In genomic region chr16:67241008-67241900, GRCh38 we compare ENCODE assay signal across 8 cellular contexts. TPM values are rescaled to one million over a fixed set of nuclear protein-coding genes. Genes with fewer than 3 reads are reported as not detected.
DNase-seq lines count a peak whose midpoint lies in the region; ATAC-seq and TF ChIP-seq lines count a peak whose summit lies in the region.

No MANE protein-coding gene starts in this region.

- no peak overlapping the region for H3K4me3 ChIP-seq in BJ (ENCODE audit: low read depth, low read length)

- no peaks in the 10 kb centered on the region for H3K27me3 ChIP-seq in BJ (ENCODE audit: control insufficient read depth, insufficient read depth, low read length)

- CTCF ChIA-PET in BJ (lab: Yijun Ruan, JAX): interaction anchor here (0.6 to 1.8 kb wide), 4 partner anchors 9 to 132 kb away, joined by 3 to 7 read pairs (median 6); partner anchors contain the start of gene TMEM208

- peaks cover 22% of the 10 kb centered on the region for H3K36me3 ChIP-seq in BJ (ENCODE audit: control insufficient read depth, insufficient read depth, low read length)

- DNase-seq in BJ (ENCODE audit: low read depth) (peak; percentile 69), NCI-H226 (peak; percentile 83), dermis blood vessel endothelial cell (peak; percentile 60), midbrain (lab: John Stamatoyannopoulos, UW) (peak; percentile 29), AML-193 (lab: John Stamatoyannopoulos, UW) (no peak)

- ATAC-seq in GM19324 (IDR thresholded peaks at IDR 0.05; ENCODE audit: low FRiP score, unreplicated experiment): no peak
- no peak for ATAC-seq in GM21529 (IDR thresholded peaks at IDR 0.05; ENCODE audit: unreplicated experiment)
- ATAC-seq in GM18870 (IDR thresholded peaks at IDR 0.05; ENCODE audit: unreplicated experiment): no peak

- TF ChIP-seq CTCF in BJ (IDR thresholded peaks at IDR 0.05; ENCODE audit: insufficient read depth, low read depth, low read length): no peak

- POLR2A ChIA-PET in BJ (lab: Charles Lee): interaction anchor here (0.6 kb wide), 1 partner anchor 15 kb away, joined by 4 read pairs; no protein-coding TSS in a partner anchor

RNA-seq across cellular contexts. Expression of gene FHOD1, which starts 6.0 kb away (rescaled TPM):
- polyA plus RNA-seq in BJ (2011; rRNA removed): 13.2 and 23.0 TPM in 2 replicates
- polyA minus RNA-seq in BJ (2011; rRNA and poly(A)+ RNA removed): 18.5 and 24.2 TPM in 2 replicates
- 25.5 and 37.4 TPM in 2 replicates for total RNA-seq in dermis blood vessel endothelial cell

RNA-seq across cellular contexts. Expression of gene SLC9A5, which starts 7.5 kb away (rescaled TPM):
- 2.1 and 2.6 TPM in 2 replicates for polyA plus RNA-seq in BJ (2011; rRNA removed)
- 1.0 and 1.9 TPM in 2 replicates for polyA minus RNA-seq in BJ (2011; rRNA and poly(A)+ RNA removed)
- 0.56 and 1.2 TPM in 2 replicates for total RNA-seq in dermis blood vessel endothelial cell

RNA-seq across cellular contexts. Expression of gene TMEM208, which starts 14.3 kb away (rescaled TPM):
- polyA plus RNA-seq in BJ (2011; rRNA removed): 64.2 and 79.7 TPM in 2 replicates
- 27.4 and 45.2 TPM in 2 replicates for polyA minus RNA-seq in BJ (2011; rRNA and poly(A)+ RNA removed)
- 21.1 and 31.7 TPM in 2 replicates for total RNA-seq in dermis blood vessel endothelial cell

RNA-seq across cellular contexts. Expression of gene PLEKHG4, which starts 38.1 kb away (rescaled TPM):
- polyA plus RNA-seq in BJ (2011; rRNA removed): 12.1 and 25.2 TPM in 2 replicates
- polyA minus RNA-seq in BJ (2011; rRNA and poly(A)+ RNA removed): 9.0 and 14.5 TPM in 2 replicates
- total RNA-seq in dermis blood vessel endothelial cell: 10.0 and 16.5 TPM in 2 replicates

RNA-seq across cellular contexts. Expression of gene ELMO3, which starts 42.3 kb away (rescaled TPM):
- polyA plus RNA-seq in BJ (2011; rRNA removed): 0.56 and 0.97 TPM in 2 replicates
- polyA minus RNA-seq in BJ (2011; rRNA and poly(A)+ RNA removed): 0.33 and 0.77 TPM in 2 replicates
- total RNA-seq in dermis blood vessel endothelial cell: 0.74 and 1.9 TPM in 2 replicates

Comparison
In these comparisons a context has a peak if more than half of its experiments do, and no peak if none do; other contexts are left out.
1. DNase-seq: peak in BJ (single experiment), NCI-H226 (single experiment), dermis blood vessel endothelial cell (single experiment) and midbrain (single experiment); none in AML-193 (0 of 2).